Comparison of ENCODE assay signal across 1 cellular context in the genomic region with DNA sequence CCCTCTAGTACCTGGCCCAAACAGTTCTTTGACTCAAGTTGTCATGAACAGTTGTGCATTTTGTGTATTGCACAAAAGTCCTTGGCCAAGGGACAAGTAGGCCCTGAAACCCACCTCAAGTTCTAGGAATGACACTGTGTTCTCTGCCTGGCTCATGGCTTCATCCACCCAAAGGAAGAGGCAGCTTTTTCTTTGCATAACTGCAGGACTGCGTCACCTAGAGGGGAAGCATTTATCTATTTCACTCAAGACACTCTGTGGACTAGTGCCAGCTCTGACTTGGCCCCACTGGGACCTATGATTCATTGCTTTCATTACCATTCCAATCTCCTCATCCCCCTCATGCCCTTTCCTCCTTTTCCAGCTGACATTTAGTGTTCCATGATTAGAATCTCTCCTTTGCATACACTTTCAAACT.
A peak's percentile ranks its signal among the peaks of the same experiment; 100 is the strongest.
TF ChIP-seq lines count a peak whose summit lies in the region.

No MANE protein-coding gene starts in this region.

TF ChIP-seq in SK-N-SH treated with all-trans-retinoic acid at 6 μM for 48 hours, 23 proteins besides CTCF, POLR2A, EP300 and RAD21 (continued from another document):
- TF ChIP-seq PPARA (CRISPR knock-in tag; IDR thresholded peaks at IDR 0.05; ENCODE audit: borderline replicate concordance) (no peak), ZC3H10 (CRISPR knock-in tag; IDR thresholded peaks at IDR 0.05) (no peak), SNAI2 (CRISPR knock-in tag; IDR thresholded peaks at IDR 0.05) (peak; percentile 73; the same call in 1 of the 2 replicates)
- TF ChIP-seq, protein P1, sequence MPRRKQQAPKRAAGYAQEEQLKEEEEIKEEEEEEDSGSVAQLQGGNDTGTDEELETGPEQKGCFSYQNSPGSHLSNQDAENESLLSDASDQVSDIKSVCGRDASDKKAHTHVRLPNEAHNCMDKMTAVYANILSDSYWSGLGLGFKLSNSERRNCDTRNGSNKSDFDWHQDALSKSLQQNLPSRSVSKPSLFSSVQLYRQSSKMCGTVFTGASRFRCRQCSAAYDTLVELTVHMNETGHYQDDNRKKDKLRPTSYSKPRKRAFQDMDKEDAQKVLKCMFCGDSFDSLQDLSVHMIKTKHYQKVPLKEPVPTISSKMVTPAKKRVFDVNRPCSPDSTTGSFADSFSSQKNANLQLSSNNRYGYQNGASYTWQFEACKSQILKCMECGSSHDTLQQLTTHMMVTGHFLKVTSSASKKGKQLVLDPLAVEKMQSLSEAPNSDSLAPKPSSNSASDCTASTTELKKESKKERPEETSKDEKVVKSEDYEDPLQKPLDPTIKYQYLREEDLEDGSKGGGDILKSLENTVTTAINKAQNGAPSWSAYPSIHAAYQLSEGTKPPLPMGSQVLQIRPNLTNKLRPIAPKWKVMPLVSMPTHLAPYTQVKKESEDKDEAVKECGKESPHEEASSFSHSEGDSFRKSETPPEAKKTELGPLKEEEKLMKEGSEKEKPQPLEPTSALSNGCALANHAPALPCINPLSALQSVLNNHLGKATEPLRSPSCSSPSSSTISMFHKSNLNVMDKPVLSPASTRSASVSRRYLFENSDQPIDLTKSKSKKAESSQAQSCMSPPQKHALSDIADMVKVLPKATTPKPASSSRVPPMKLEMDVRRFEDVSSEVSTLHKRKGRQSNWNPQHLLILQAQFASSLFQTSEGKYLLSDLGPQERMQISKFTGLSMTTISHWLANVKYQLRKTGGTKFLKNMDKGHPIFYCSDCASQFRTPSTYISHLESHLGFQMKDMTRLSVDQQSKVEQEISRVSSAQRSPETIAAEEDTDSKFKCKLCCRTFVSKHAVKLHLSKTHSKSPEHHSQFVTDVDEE (CRISPR knock-in tag; IDR thresholded peaks at IDR 0.05), result no peak
TF ChIP-seq in SK-N-SH treated with all-trans-retinoic acid at 6 μM for 48 hours: peak in this region for 6.
